ENCODE assay signal across 30 cellular contexts in the genomic region with DNA sequence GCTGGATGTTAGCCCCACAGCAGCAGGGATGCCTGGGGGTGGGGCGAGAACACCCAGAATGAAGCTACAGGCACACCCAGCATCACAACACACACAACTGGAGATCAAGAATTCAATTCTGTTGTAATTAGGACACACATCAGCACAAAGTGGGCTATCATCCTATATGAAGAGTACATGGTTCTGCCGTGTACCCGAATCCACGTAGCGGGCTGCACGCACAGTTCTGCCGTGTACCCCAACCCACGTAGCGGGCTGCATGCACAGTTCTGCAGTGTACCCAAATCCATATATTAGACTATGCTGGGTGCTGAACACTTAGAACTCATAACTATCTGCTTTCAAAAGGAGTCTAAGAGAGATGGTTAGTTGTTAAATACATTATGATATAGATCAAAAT.
"Had no signal": no experiment of that assay in that cellular context is flagged by ENCODE, and none has a peak within 500 bp of the region (broad histone marks: within the 10 kb centered on the region; RNA-seq: fewer than 3 reads in every experiment).

No MANE protein-coding gene starts in this region.

- H3K4me3 ChIP-seq: cardiac muscle cell, SJCRH30 had no signal

- H3K27me3 Mint-ChIP-seq: activated CD4-positive, alpha-beta T cell treated with anti-CD3 and anti-CD28 coated beads, Interleukin-2, amount 10 ng/mL, durations not matched to agents 7 days and 5 days; activated CD8-positive, alpha-beta T cell treated with anti-CD3 and anti-CD28 coated beads for 36 hours; activated naive CD8-positive, alpha-beta T cell treated with anti-CD3 and anti-CD28 coated beads, Interleukin-2, amount 50 U/mL, for 24 hours; activated T-cell treated with anti-CD3 and anti-CD28 coated beads, Interleukin-2, amount 50 U/mL, for 24 hours; IgD-negative memory B cell had no signal

- H3K4me3 Mint-ChIP-seq: activated CD4-positive, alpha-beta T cell treated with anti-CD3 and anti-CD28 coated beads, Interleukin-2, amount 10 ng/mL, durations not matched to agents 7 days and 5 days; activated CD8-positive, alpha-beta T cell treated with anti-CD3 and anti-CD28 coated beads for 36 hours; activated naive CD8-positive, alpha-beta T cell treated with anti-CD3 and anti-CD28 coated beads, Interleukin-2, amount 50 U/mL, for 24 hours; activated T-cell treated with anti-CD3 and anti-CD28 coated beads, Interleukin-2, amount 50 U/mL, for 24 hours; activated T-helper 1 cell treated with anti-CD3 and anti-CD28 coated beads, Interleukin-12 subunit alpha, Interleukin-12 subunit beta, Interleukin-2, Interleukin-4 antibody, amounts not matched to agents 30 ng/mL and 10 ng/mL and 1 ng/mL, durations not matched to agents 14 hours and 24 hours and 36 hours; IgD-negative memory B cell had no signal

- H3K27ac ChIP-seq: brain microvascular endothelial cell, cardiac muscle cell, SJCRH30, VCaP had no signal

- H3K9me3 Mint-ChIP-seq: activated CD8-positive, alpha-beta T cell treated with anti-CD3 and anti-CD28 coated beads for 36 hours; activated naive CD8-positive, alpha-beta T cell treated with anti-CD3 and anti-CD28 coated beads, Interleukin-2, amount 50 U/mL, for 24 hours; activated T-cell treated with anti-CD3 and anti-CD28 coated beads, Interleukin-2, amount 50 U/mL, for 24 hours had no signal

- DNase-seq: activated CD4-positive, alpha-beta T cell treated with anti-CD3 and anti-CD28 coated beads, Interleukin-2, amount 10 ng/mL, durations not matched to agents 7 days and 5 days; activated CD4-positive, CD25-positive, alpha-beta regulatory T cell; activated CD8-positive, alpha-beta T cell treated with anti-CD3 and anti-CD28 coated beads for 36 hours; activated effector memory CD4-positive, alpha-beta T cell treated with anti-CD3 and anti-CD28 coated beads, Interleukin-2, amount 50 U/mL, for 16 hours; activated naive CD4-positive, alpha-beta T cell treated with Interleukin-2 at 50 U/mL for 16 hours; activated naive CD8-positive, alpha-beta T cell treated with anti-CD3 and anti-CD28 coated beads, Interleukin-2, amount 50 U/mL, for 24 hours; activated T-cell treated with anti-CD3 and anti-CD28 coated beads, Interleukin-2, amount 50 U/mL, for 24 hours; amniotic stem cell; brain microvascular endothelial cell; KG1; NCI-H1048; NCI-H146; NCI-H1930; NCI-H2107; NCI-H2171 treated with DMSO at 0.1 percent for 48 hours; NCI-H226; NCI-H526 treated with DMSO at 0.1 percent for 48 hours; NK-92 treated with Interleukin-12 subunit alpha and Interleukin-12 subunit beta, amount 100 ng/mL, for 24 hours; OCI-M1; RPMI8226; SJCRH30; T-helper 1 cell had no signal

- ATAC-seq: activated CD8-positive, alpha-beta T cell treated with anti-CD3 and anti-CD28 coated beads for 36 hours; activated naive CD4-positive, alpha-beta T cell treated with anti-CD3 and anti-CD28 coated beads, Interleukin-2, amount 50 U/mL, for 72 hours; activated naive CD8-positive, alpha-beta T cell treated with anti-CD3 and anti-CD28 coated beads, Interleukin-2, amount 50 U/mL, for 24 hours; Panc1; Right ventricle myocardium inferior had no signal

- H3K27me3 ChIP-seq: brain microvascular endothelial cell, cardiac muscle cell, SJCRH30 had no signal

- H3K36me3 ChIP-seq: brain microvascular endothelial cell, cardiac muscle cell, SJCRH30 had no signal

- H3K4me1 Mint-ChIP-seq: activated CD4-positive, alpha-beta T cell treated with anti-CD3 and anti-CD28 coated beads, Interleukin-2, amount 10 ng/mL, durations not matched to agents 7 days and 5 days; activated naive CD8-positive, alpha-beta T cell treated with anti-CD3 and anti-CD28 coated beads, Interleukin-2, amount 50 U/mL, for 24 hours had no signal

- H3K9me3 ChIP-seq: SJCRH30, SK-N-SH had no signal

- H3K4me1 ChIP-seq: SJCRH30 had no signal

- H3K27ac Mint-ChIP-seq: activated CD4-positive, alpha-beta T cell treated with anti-CD3 and anti-CD28 coated beads, Interleukin-2, amount 10 ng/mL, durations not matched to agents 7 days and 5 days; activated CD8-positive, alpha-beta T cell treated with anti-CD3 and anti-CD28 coated beads for 36 hours; activated naive CD4-positive, alpha-beta T cell treated with anti-CD3 and anti-CD28 coated beads, Interleukin-2, amount 50 U/mL, for 72 hours; activated naive CD8-positive, alpha-beta T cell treated with anti-CD3 and anti-CD28 coated beads, Interleukin-2, amount 50 U/mL, for 24 hours; activated T-helper 1 cell treated with anti-CD3 and anti-CD28 coated beads, Interleukin-12 subunit alpha, Interleukin-12 subunit beta, Interleukin-2, Interleukin-4 antibody, amounts not matched to agents 30 ng/mL and 10 ng/mL and 1 ng/mL, durations not matched to agents 14 hours and 24 hours and 36 hours had no signal
